26 cellular contexts compared by ENCODE assay signal in the genomic region with DNA sequence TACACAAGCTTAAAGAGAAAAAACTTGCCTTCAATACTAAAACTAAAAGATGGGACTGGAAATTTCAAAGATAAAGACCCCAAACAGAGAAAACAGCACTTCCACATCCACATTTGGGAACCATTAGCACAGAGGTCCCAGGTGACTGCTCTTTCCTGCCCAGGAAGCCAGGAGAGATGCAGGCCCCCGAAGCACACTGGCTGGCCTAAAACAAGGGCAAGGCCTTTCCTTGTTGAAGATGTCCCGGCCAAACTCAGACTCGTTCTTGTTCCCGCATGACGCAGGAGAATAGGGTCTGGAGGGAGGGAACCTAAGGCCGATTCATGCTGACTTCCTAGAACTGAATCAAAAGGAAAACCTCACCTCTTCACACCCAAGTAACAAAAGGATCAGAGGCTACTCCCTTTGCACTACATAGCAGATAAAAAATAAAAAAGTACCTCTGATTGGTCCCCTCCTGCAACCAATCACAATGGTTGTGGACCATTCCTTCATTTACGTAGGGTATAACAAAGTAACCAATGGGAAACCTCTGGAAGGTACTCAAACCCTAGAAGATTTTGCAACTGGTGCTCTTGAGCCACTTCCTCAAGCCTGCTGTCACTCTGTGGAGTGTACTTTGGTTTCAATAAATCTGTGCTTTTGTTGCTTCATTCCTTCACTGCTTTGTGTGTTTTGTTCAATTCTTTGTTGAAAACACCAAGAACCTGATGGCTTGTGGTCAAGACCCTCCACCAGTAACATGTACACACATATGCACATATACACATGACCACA. TPM values are rescaled to one million over a fixed set of nuclear protein-coding genes. Genes with fewer than 3 reads are reported as not detected.
"Had no signal": no experiment of that assay in that cellular context is flagged by ENCODE, and none has a peak within 500 bp of the region (broad histone marks: within the 10 kb centered on the region; RNA-seq: fewer than 3 reads in every experiment).

No MANE protein-coding gene starts in this region.

- H3K27me3 Mint-ChIP-seq: activated CD4-positive, alpha-beta memory T cell treated with anti-CD3 and anti-CD28 coated beads, Interleukin-2, amount 10 ng/mL, durations not matched to agents 7 days and 5 days; activated CD4-positive, alpha-beta T cell treated with anti-CD3 and anti-CD28 coated beads, Interleukin-2, amount 10 ng/mL, durations not matched to agents 7 days and 5 days; activated naive CD8-positive, alpha-beta T cell; activated T-helper 17 cell treated with anti-CD3 and anti-CD28 coated beads, Interleukin-2, amount 50 U/mL, for 72 hours; brain; T-cell had no signal

- H3K27me3 ChIP-seq: cardiac muscle cell had no signal

- DNase-seq: activated CD4-positive, alpha-beta memory T cell treated with anti-CD3 and anti-CD28 coated beads, Interleukin-2, amount 10 ng/mL, durations not matched to agents 7 days and 5 days; activated CD4-positive, alpha-beta T cell treated with anti-CD3 and anti-CD28 coated beads, Interleukin-2, amount 10 ng/mL, durations not matched to agents 7 days and 5 days; activated CD4-positive, CD25-positive, alpha-beta regulatory T cell; activated gamma-delta T cell; activated naive CD4-positive, alpha-beta T cell treated with anti-CD3 and anti-CD28 coated beads for 36 hours; activated T-cell treated with anti-CD3 and anti-CD28 coated beads for 4 hours; activated T-cell treated with anti-CD3 and anti-CD28 coated beads, Interleukin-2, amount 50 U/mL, for 48 hours; amygdala; NCI-H1092 treated with DMSO at 0.1 percent for 48 hours; NCI-H1417 treated with DMSO at 0.1 percent for 48 hours; NCI-H1694; NCI-H2081; NCI-H510A treated with DMSO at 0.1 percent for 48 hours; NCI-H69; PC-3; SHP77; T-cell; T-helper 2 cell; T1000 had no signal

- H3K9ac ChIP-seq: KMS-11 had no signal

- H3K27ac Mint-ChIP-seq: activated CD4-positive, alpha-beta memory T cell treated with anti-CD3 and anti-CD28 coated beads, Interleukin-2, amount 10 ng/mL, durations not matched to agents 7 days and 5 days; activated CD4-positive, alpha-beta T cell treated with anti-CD3 and anti-CD28 coated beads, Interleukin-2, amount 10 ng/mL, durations not matched to agents 7 days and 5 days; activated naive CD4-positive, alpha-beta T cell treated with anti-CD3 and anti-CD28 coated beads for 36 hours; activated naive CD8-positive, alpha-beta T cell; activated T-helper 17 cell treated with anti-CD3 and anti-CD28 coated beads, Interleukin-2, amount 50 U/mL, for 72 hours; brain; T-cell had no signal

- H3K27ac ChIP-seq: cardiac muscle cell, KMS-11, VCaP had no signal

- H3K4me3 ChIP-seq: cardiac muscle cell had no signal

- H3K36me3 ChIP-seq: cardiac muscle cell had no signal

- H3K9me3 Mint-ChIP-seq: activated CD4-positive, alpha-beta memory T cell treated with anti-CD3 and anti-CD28 coated beads, Interleukin-2, amount 10 ng/mL, durations not matched to agents 7 days and 5 days; activated naive CD4-positive, alpha-beta T cell treated with anti-CD3 and anti-CD28 coated beads for 36 hours; activated T-helper 17 cell treated with anti-CD3 and anti-CD28 coated beads, Interleukin-2, amount 50 U/mL, for 72 hours; T-cell had no signal

- H3K4me3 Mint-ChIP-seq: activated CD4-positive, alpha-beta memory T cell treated with anti-CD3 and anti-CD28 coated beads, Interleukin-2, amount 10 ng/mL, durations not matched to agents 7 days and 5 days; activated CD4-positive, alpha-beta T cell treated with anti-CD3 and anti-CD28 coated beads, Interleukin-2, amount 10 ng/mL, durations not matched to agents 7 days and 5 days; activated naive CD4-positive, alpha-beta T cell treated with anti-CD3 and anti-CD28 coated beads for 36 hours; activated naive CD8-positive, alpha-beta T cell; activated T-helper 17 cell treated with anti-CD3 and anti-CD28 coated beads, Interleukin-2, amount 50 U/mL, for 72 hours; brain; T-cell had no signal

- ATAC-seq: activated T-helper 17 cell treated with anti-CD3 and anti-CD28 coated beads, Interleukin-2, amount 50 U/mL, for 72 hours; PC-3; T-cell had no signal

- H3K4me1 Mint-ChIP-seq: activated CD4-positive, alpha-beta memory T cell treated with anti-CD3 and anti-CD28 coated beads, Interleukin-2, amount 10 ng/mL, durations not matched to agents 7 days and 5 days; activated CD4-positive, alpha-beta T cell treated with anti-CD3 and anti-CD28 coated beads, Interleukin-2, amount 10 ng/mL, durations not matched to agents 7 days and 5 days; activated T-helper 17 cell treated with anti-CD3 and anti-CD28 coated beads, Interleukin-2, amount 50 U/mL, for 72 hours; T-cell had no signal

- H3K4me2 ChIP-seq: KMS-11 had no signal

RNA-seq across cellular contexts. Expression of a gene that starts 48.7 kb away (rescaled TPM):
- total RNA-seq: MCF 10A had no signal
